In genomic region chr2:132515010-132515409, GRCh38 we compare ENCODE assay signal across 19 cellular contexts.
"Had no signal": no experiment of that assay in that cellular context is flagged by ENCODE, and none has a peak within 500 bp of the region (broad histone marks: within the 10 kb centered on the region; RNA-seq: fewer than 3 reads in every experiment).

No MANE protein-coding gene starts in this region.

- DNase-seq: activated CD4-positive, alpha-beta T cell treated with anti-CD3 and anti-CD28 coated beads, Interleukin-2, amount 10 ng/mL, durations not matched to agents 7 days and 5 days; activated CD8-positive, alpha-beta T cell treated with anti-CD3 and anti-CD28 coated beads, Interleukin-2, amount 10 ng/mL, durations not matched to agents 7 days and 5 days; activated naive CD4-positive, alpha-beta T cell treated with anti-CD3 and anti-CD28 coated beads for 36 hours; activated T-cell treated with anti-CD3 and anti-CD28 coated beads, Interleukin-2, amount 50 U/mL, for 4 hours; brain microvascular endothelial cell; central memory CD4-positive, alpha-beta T cell; foreskin keratinocyte; kidney; left lung; midbrain; nephron progenitor cell; occipital lobe; stimulated activated CD4-positive, alpha-beta T cell treated with anti-CD3 and anti-CD28 coated beads, Interleukin-12 subunit alpha, Interleukin-12 subunit beta, amount 100 ng/mL, for 4 hours; stimulated activated CD4-positive, alpha-beta T cell treated with anti-CD3 and anti-CD28 coated beads, Interleukin-1b, Interleukin-23, amount 100 ng/mL, for 48 hours; stimulated activated naive CD8-positive, alpha-beta T cell treated with anti-CD3 and anti-CD28 coated beads, Interleukin-15, Interleukin-2, amounts not matched to agents 100 U/mL and 50 U/mL, for 24 hours; substantia nigra; tibial artery had no signal

- ATAC-seq: activated CD4-positive, CD25-positive, alpha-beta regulatory T cell treated with anti-CD3 and anti-CD28 coated beads, Interleukin-2, amount 50 U/mL, for 24 hours; activated CD8-positive, alpha-beta T cell treated with anti-CD3 and anti-CD28 coated beads, Interleukin-2, amount 10 ng/mL, durations not matched to agents 7 days and 5 days; activated T-cell treated with anti-CD3 and anti-CD28 coated beads, Interleukin-2, amount 50 U/mL, for 4 hours; foreskin keratinocyte; left lung; stimulated activated naive CD8-positive, alpha-beta T cell treated with anti-CD3 and anti-CD28 coated beads, Interleukin-15, Interleukin-2, amounts not matched to agents 100 U/mL and 50 U/mL, for 24 hours had no signal

- H3K9me3 ChIP-seq: left lung, right atrium auricular region, tibial artery had no signal

- H3K4me3 ChIP-seq: left lung, right atrium auricular region, tibial artery had no signal

- H3K4me1 ChIP-seq: left lung, right atrium auricular region, tibial artery had no signal

- H3K27me3 ChIP-seq: brain microvascular endothelial cell, foreskin keratinocyte, left lung, right atrium auricular region, tibial artery had no signal

- H3K27ac ChIP-seq: brain microvascular endothelial cell, foreskin keratinocyte, left lung, right atrium auricular region, tibial artery had no signal

- H3K36me3 ChIP-seq: brain microvascular endothelial cell, left lung, right atrium auricular region, tibial artery had no signal
